ENCODE assay signal across 2 cellular contexts in genomic region chr5:31640573-31640972, GRCh38.
TF ChIP-seq lines count a peak whose summit lies in the region.

No MANE protein-coding gene starts in this region.

TF ChIP-seq in GM23338, 12 proteins besides CTCF, POLR2A, EP300 and RAD21:
- TF ChIP-seq EZH2phosphoT487 (IDR thresholded peaks at IDR 0.05; ENCODE audit: unreplicated experiment) = no peak
- TF ChIP-seq ZNF462 (CRISPR knock-in tag; IDR thresholded peaks at IDR 0.05) = no peak
- TF ChIP-seq EZH2 (IDR thresholded peaks at IDR 0.05; ENCODE audit: low read depth, unreplicated experiment) = no peak
- no peak for TF ChIP-seq CREB1 (CRISPR knock-in tag; IDR thresholded peaks at IDR 0.05; ENCODE audit: low read depth)
- no peak for TF ChIP-seq STAT1 (IDR thresholded peaks at IDR 0.05; ENCODE audit: unreplicated experiment)
- no peak for TF ChIP-seq ZNF331 (CRISPR knock-in tag; IDR thresholded peaks at IDR 0.05; ENCODE audit: low read depth)
- no peak for TF ChIP-seq POLR2AphosphoS5 (IDR thresholded peaks at IDR 0.05; ENCODE audit: low read depth)
- TF ChIP-seq REST (IDR thresholded peaks at IDR 0.05; ENCODE audit: unreplicated experiment) = no peak
- no peak for TF ChIP-seq ZNF114 (CRISPR knock-in tag; IDR thresholded peaks at IDR 0.05)
- TF ChIP-seq NANOG (IDR thresholded peaks at IDR 0.05; ENCODE audit: borderline replicate concordance) = no peak
- no peak for TF ChIP-seq ETS1 (IDR thresholded peaks at IDR 0.05)
- TF ChIP-seq JUNB (IDR thresholded peaks at IDR 0.05; ENCODE audit: unreplicated experiment) = no peak

TF ChIP-seq in H1, 55 proteins besides CTCF, POLR2A, EP300 and RAD21:
- TF ChIP-seq KDM1A (IDR thresholded peaks at IDR 0.05; ENCODE audit: borderline replicate concordance, low read length) (no peak), BRCA1 (IDR thresholded peaks at IDR 0.05; ENCODE audit: low read depth, low read length) (no peak), CBX8 (IDR thresholded peaks at IDR 0.05; ENCODE audit: borderline replicate concordance, low read depth, low read length) (no peak), SIX5 (IDR thresholded peaks at IDR 0.05; ENCODE audit: low read depth, low read length) (no peak), ASH2L (IDR thresholded peaks at IDR 0.05; ENCODE audit: low read length) (no peak), SUZ12 (IDR thresholded peaks at IDR 0.05; ENCODE audit: low read length) (no peak), SP4 (IDR thresholded peaks at IDR 0.05; ENCODE audit: low read length) (no peak), SIN3A (conservative IDR thresholded peaks at IDR 0.05 in 1 of 2, IDR thresholded peaks at IDR 0.05 in 1 of 2; ENCODE audit: low read depth in 1 of 2, low read length in 2 of 2) (no peak), EGR1 (IDR thresholded peaks at IDR 0.05; ENCODE audit: borderline replicate concordance, low read depth, low read length) (no peak), TAF7 (optimal IDR thresholded peaks at IDR 0.05; ENCODE audit: borderline replicate concordance, low read depth, low read length) (no peak), SP1 (IDR thresholded peaks at IDR 0.05; ENCODE audit: low read depth, low read length) (no peak), YY1 (IDR thresholded peaks at IDR 0.05; ENCODE audit: low read depth, low read length) (no peak), CEBPB (IDR thresholded peaks at IDR 0.05; ENCODE audit: low read depth, low read length) (no peak), GABPA (IDR thresholded peaks at IDR 0.05; ENCODE audit: borderline replicate concordance, insufficient read depth, low read length) (no peak), MAFK (IDR thresholded peaks at IDR 0.05; ENCODE audit: low read depth, low read length) (no peak), SAP30 (IDR thresholded peaks at IDR 0.05; ENCODE audit: insufficient read depth, insufficient replicate concordance, low read length) (no peak), JUND (IDR thresholded peaks at IDR 0.05; ENCODE audit: low read length) (no peak), SRF (IDR thresholded peaks at IDR 0.05; ENCODE audit: low read depth, low read length) (no peak), MAX (IDR thresholded peaks at IDR 0.05) (no peak)
